In genomic region chr10:71084061-71084817, GRCh38 we compare ENCODE assay signal across 16 cellular contexts.
DNase-seq lines count a peak whose midpoint lies in the region; ATAC-seq and TF ChIP-seq lines count a peak whose summit lies in the region.
"Had no signal": no experiment of that assay in that cellular context is flagged by ENCODE, and none has a peak within 500 bp of the region (broad histone marks: within the 10 kb centered on the region; RNA-seq: fewer than 3 reads in every experiment).

No MANE protein-coding gene starts in this region.

- WGBS in lung, 2 donors: 85 to 92% methylated on average over 10 of the region's 10 CpGs

- ATAC-seq in left ventricle myocardium superior: no peak
- ATAC-seq in left cardiac atrium: no peak
- no peak for ATAC-seq in lung (ENCODE audit: insufficient read depth, low FRiP score)
- ATAC-seq in SK-N-SH treated with all-trans-retinoic acid at 6 μM for 48 hours: no peak
- ATAC-seq: activated T-cell treated with anti-CD3 and anti-CD28 coated beads, Interleukin-2, amount 50 U/mL, for 4 hours; heart right ventricle had no signal

- POLR2A ChIA-PET in activated CD4-positive, alpha-beta memory T cell treated with anti-CD3 and anti-CD28 coated beads, Interleukin-2, amount 10 ng/mL, durations not matched to agents 7 days and 5 days (lab: Charles Lee): no interaction called here

- H3K4me3 ChIP-seq in lung: no peak overlapping the region
- H3K4me3 ChIP-seq: dorsolateral prefrontal cortex, heart right ventricle, SJSA1 had no signal

- no peaks in the 10 kb centered on the region for H3K4me1 ChIP-seq in lung (ENCODE audit: control insufficient read depth in 2 of 2, insufficient read depth in 2 of 2, low read length in 2 of 2)
- H3K4me1 ChIP-seq: heart right ventricle, SJSA1 had no signal

- no peaks in the 10 kb centered on the region for H3K9me3 Mint-ChIP-seq in activated CD4-positive, alpha-beta memory T cell treated with anti-CD3 and anti-CD28 coated beads, Interleukin-2, amount 10 ng/mL, durations not matched to agents 7 days and 5 days
- H3K9me3 Mint-ChIP-seq: activated CD4-positive, alpha-beta T cell treated with anti-CD3 and anti-CD28 coated beads, Interleukin-2, amount 10 ng/mL, durations not matched to agents 24 days and 14 days; activated T-cell treated with anti-CD3 and anti-CD28 coated beads, Interleukin-2, amount 50 U/mL, for 4 hours had no signal

- no peak overlapping the region for H3K27ac Mint-ChIP-seq in activated CD4-positive, alpha-beta memory T cell treated with anti-CD3 and anti-CD28 coated beads, Interleukin-2, amount 10 ng/mL, durations not matched to agents 7 days and 5 days
- H3K27ac Mint-ChIP-seq: activated CD4-positive, alpha-beta T cell treated with anti-CD3 and anti-CD28 coated beads, Interleukin-2, amount 10 ng/mL, durations not matched to agents 24 days and 14 days had no signal

- no peaks in the 10 kb centered on the region for H3K36me3 Mint-ChIP-seq in activated CD4-positive, alpha-beta memory T cell treated with anti-CD3 and anti-CD28 coated beads, Interleukin-2, amount 10 ng/mL, durations not matched to agents 7 days and 5 days (ENCODE audit: low read depth)

- no peak for TF ChIP-seq CTCF in lung (IDR thresholded peaks at IDR 0.05; ENCODE audit: control extremely low read depth, extremely low read depth)

- H3K27me3 ChIP-seq in lung (ENCODE audit: control insufficient read depth, insufficient read depth): no peaks in the 10 kb centered on the region
- H3K27me3 ChIP-seq: dorsolateral prefrontal cortex had no signal

- H3K9me3 ChIP-seq in lung (ENCODE audit: control insufficient read depth in 2 of 2, insufficient read depth in 1 of 2, low read length in 1 of 2): no peaks in the 10 kb centered on the region
- H3K9me3 ChIP-seq: heart right ventricle, SJSA1 had no signal

- intact Hi-C loops in left ventricle myocardium superior (cut with micrococcal nuclease): no loop called here
- intact Hi-C loops in left cardiac atrium (cut with DNase I): no loop called here

- DNase-seq in left ventricle myocardium superior: peak; percentile 22
- DNase-seq in left cardiac atrium: no peak
- DNase-seq in activated CD4-positive, alpha-beta memory T cell treated with anti-CD3 and anti-CD28 coated beads, Interleukin-2, amount 10 ng/mL, durations not matched to agents 7 days and 5 days: peak; percentile 8
- peak; percentile 16 for DNase-seq in lung (ENCODE audit: low spot score)
- peak; percentile 34 for DNase-seq in ureter (ENCODE audit: low spot score)
- DNase-seq in NCI-H2196 (lab: John Stamatoyannopoulos, UW; ENCODE audit: unreplicated experiment): no peak
- DNase-seq in dermis blood vessel endothelial cell: no peak
- DNase-seq: activated CD4-positive, alpha-beta T cell treated with anti-CD3 and anti-CD28 coated beads, Interleukin-2, amount 10 ng/mL, durations not matched to agents 24 days and 14 days; activated T-cell treated with anti-CD3 and anti-CD28 coated beads, Interleukin-2, amount 50 U/mL, for 4 hours; midbrain; NCI-H446; stimulated activated CD4-positive, alpha-beta T cell treated with anti-CD3 and anti-CD28 coated beads, Interleukin-1b, Interleukin-23, amount 100 ng/mL, for 48 hours had no signal

- H3K36me3 ChIP-seq in lung (ENCODE audit: control insufficient read depth in 2 of 2, insufficient read depth in 2 of 2, low read length in 2 of 2): no peaks in the 10 kb centered on the region
- H3K36me3 ChIP-seq: heart right ventricle, SJSA1 had no signal

- H3K27me3 Mint-ChIP-seq in activated CD4-positive, alpha-beta memory T cell treated with anti-CD3 and anti-CD28 coated beads, Interleukin-2, amount 10 ng/mL, durations not matched to agents 7 days and 5 days: no peaks in the 10 kb centered on the region

- H3K4me1 Mint-ChIP-seq in activated CD4-positive, alpha-beta memory T cell treated with anti-CD3 and anti-CD28 coated beads, Interleukin-2, amount 10 ng/mL, durations not matched to agents 7 days and 5 days: no peaks in the 10 kb centered on the region
- H3K4me1 Mint-ChIP-seq: activated CD4-positive, alpha-beta T cell treated with anti-CD3 and anti-CD28 coated beads, Interleukin-2, amount 10 ng/mL, durations not matched to agents 24 days and 14 days had no signal

- H3K27ac ChIP-seq in lung (ENCODE audit: low read depth in 1 of 2, low read length in 1 of 2): no peak overlapping the region
- H3K27ac ChIP-seq: dorsolateral prefrontal cortex, heart right ventricle, SJSA1 had no signal

- CTCF ChIA-PET in activated CD4-positive, alpha-beta memory T cell treated with anti-CD3 and anti-CD28 coated beads, Interleukin-2, amount 10 ng/mL, durations not matched to agents 7 days and 5 days (lab: Charles Lee): no interaction called here

- H3K4me3 Mint-ChIP-seq in activated CD4-positive, alpha-beta memory T cell treated with anti-CD3 and anti-CD28 coated beads, Interleukin-2, amount 10 ng/mL, durations not matched to agents 7 days and 5 days: no peak overlapping the region
- H3K4me3 Mint-ChIP-seq: activated CD4-positive, alpha-beta T cell treated with anti-CD3 and anti-CD28 coated beads, Interleukin-2, amount 10 ng/mL, durations not matched to agents 24 days and 14 days; activated T-cell treated with anti-CD3 and anti-CD28 coated beads, Interleukin-2, amount 50 U/mL, for 4 hours had no signal

TF ChIP-seq in SK-N-SH treated with all-trans-retinoic acid at 6 μM for 48 hours, 23 proteins besides CTCF, POLR2A, EP300 and RAD21 (continues in another document):
- TF ChIP-seq BACH2 (CRISPR knock-in tag; IDR thresholded peaks at IDR 0.05; ENCODE audit: borderline replicate concordance) (no peak), SNAI2 (CRISPR knock-in tag; IDR thresholded peaks at IDR 0.05) (no peak), GLIS3 (CRISPR knock-in tag; IDR thresholded peaks at IDR 0.05) (no peak), TSHZ2 (CRISPR knock-in tag; IDR thresholded peaks at IDR 0.05) (no peak), ZFP30 (CRISPR knock-in tag; IDR thresholded peaks at IDR 0.05) (no peak), ZNF565 (CRISPR knock-in tag; conservative IDR thresholded peaks at IDR 0.05; ENCODE audit: low read depth) (no peak), TCF4 (CRISPR knock-in tag; IDR thresholded peaks at IDR 0.05; ENCODE audit: borderline replicate concordance) (no peak), RARB (CRISPR knock-in tag; IDR thresholded peaks at IDR 0.05) (no peak), PATZ1 (CRISPR knock-in tag; IDR thresholded peaks at IDR 0.05; ENCODE audit: borderline replicate concordance) (no peak)
- TF ChIP-seq, protein P1, sequence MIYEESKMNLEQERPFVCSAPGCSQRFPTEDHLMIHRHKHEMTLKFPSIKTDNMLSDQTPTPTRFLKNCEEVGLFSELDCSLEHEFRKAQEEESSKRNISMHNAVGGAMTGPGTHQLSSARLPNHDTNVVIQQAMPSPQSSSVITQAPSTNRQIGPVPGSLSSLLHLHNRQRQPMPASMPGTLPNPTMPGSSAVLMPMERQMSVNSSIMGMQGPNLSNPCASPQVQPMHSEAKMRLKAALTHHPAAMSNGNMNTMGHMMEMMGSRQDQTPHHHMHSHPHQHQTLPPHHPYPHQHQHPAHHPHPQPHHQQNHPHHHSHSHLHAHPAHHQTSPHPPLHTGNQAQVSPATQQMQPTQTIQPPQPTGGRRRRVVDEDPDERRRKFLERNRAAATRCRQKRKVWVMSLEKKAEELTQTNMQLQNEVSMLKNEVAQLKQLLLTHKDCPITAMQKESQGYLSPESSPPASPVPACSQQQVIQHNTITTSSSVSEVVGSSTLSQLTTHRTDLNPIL (CRISPR knock-in tag; IDR thresholded peaks at IDR 0.05; ENCODE audit: low read depth): no peak

Comparison
In these comparisons a context has a peak if more than half of its experiments do, and no peak if none do; other contexts are left out.
1. DNase-seq: peak in left ventricle myocardium superior (single experiment), activated CD4-positive, alpha-beta memory T cell treated with anti-CD3 and anti-CD28 coated beads, Interleukin-2, amount 10 ng/mL, durations not matched to agents 7 days and 5 days (single experiment), lung (single experiment) and ureter (single experiment); none in left cardiac atrium (single experiment), NCI-H2196 (single experiment) and dermis blood vessel endothelial cell (single experiment).